14 cellular contexts compared by ENCODE assay signal in genomic region chr1:202575906-202576653, GRCh38.
DNase-seq lines count a peak whose midpoint lies in the region; ATAC-seq and TF ChIP-seq lines count a peak whose summit lies in the region.
"Had no signal": no experiment of that assay in that cellular context is flagged by ENCODE, and none has a peak within 500 bp of the region (broad histone marks: within the 10 kb centered on the region; RNA-seq: fewer than 3 reads in every experiment).

No MANE protein-coding gene starts in this region.

- no peak for ATAC-seq in lung (ENCODE audit: insufficient read depth, low FRiP score)

- peak overlapping the region; percentile 78 to 82 for H3K27ac ChIP-seq in breast epithelium
- peak overlapping the region; percentile 56 to 78 for H3K27ac ChIP-seq in lung (ENCODE audit: low read depth in 1 of 2, low read length in 1 of 2)
- peak overlapping the region in 3 of 4 donors; percentile 38 to 80 (median 70) for H3K27ac ChIP-seq in tibial nerve
- H3K27ac ChIP-seq in caudate nucleus (ENCODE audit: low read depth, low read length), result no peak overlapping the region

- TF ChIP-seq CTCF in breast epithelium (IDR thresholded peaks at IDR 0.05) (no peak), lung (IDR thresholded peaks at IDR 0.05; ENCODE audit: control extremely low read depth, extremely low read depth) (no peak), tibial nerve (IDR thresholded peaks at IDR 0.05) (no peak)

- H3K4me3 ChIP-seq in breast epithelium (no peak overlapping the region), lung (no peak overlapping the region), tibial nerve (no peak overlapping the region)
- H3K4me3 ChIP-seq: mucosa of descending colon had no signal

- TF ChIP-seq POLR2A in breast epithelium (IDR thresholded peaks at IDR 0.05), result no peak
- TF ChIP-seq POLR2A in tibial nerve (IDR thresholded peaks at IDR 0.05), result no peak

- DNase-seq in NCI-H226, result peak; percentile 51
- no peak for DNase-seq in breast epithelium (ENCODE audit: low spot score in 2 of 2)
- DNase-seq in lung (ENCODE audit: low spot score), result no peak
- no peak for DNase-seq in tibial nerve (ENCODE audit: low spot score in 2 of 2)
- DNase-seq in NOMO-1 treated with dmso at 0.1 percent for 144 hours (lab: John Stamatoyannopoulos, UW; ENCODE audit: unreplicated experiment), result no peak
- no peak for DNase-seq in NCI-H146 treated with DMSO at 0.1 percent for 48 hours (lab: John Stamatoyannopoulos, UW; ENCODE audit: unreplicated experiment)
- DNase-seq in activated CD8-positive, alpha-beta memory T cell treated with anti-CD3 and anti-CD28 coated beads for 24 hours, result no peak
- DNase-seq in caudate nucleus (lab: John Stamatoyannopoulos, UW), result no peak
- DNase-seq: activated T-cell treated with anti-CD3 and anti-CD28 coated beads, Interleukin-2, amount 50 U/mL, for 24 hours; DMS53; head of caudate nucleus; mucosa of descending colon; NCI-H1417; stimulated activated CD4-positive, alpha-beta T cell treated with anti-CD3 and anti-CD28 coated beads, Interleukin-2, amount 100 ng/mL, for 24 hours had no signal

- peaks cover 0 to 24% of the 10 kb centered on the region in 2 donors for H3K4me1 ChIP-seq in breast epithelium
- H3K4me1 ChIP-seq in lung (ENCODE audit: control insufficient read depth in 2 of 2, insufficient read depth in 2 of 2, low read length in 2 of 2), result peaks cover 6 to 41% of the 10 kb centered on the region in 2 donors
- peaks cover 0 to 80% (median 41%) of the 10 kb centered on the region in 4 donors for H3K4me1 ChIP-seq in tibial nerve

- H3K9me3 ChIP-seq in breast epithelium, result no peaks in the 10 kb centered on the region
- H3K9me3 ChIP-seq in lung (ENCODE audit: control insufficient read depth in 2 of 2, insufficient read depth in 1 of 2, low read length in 1 of 2), result no peaks in the 10 kb centered on the region
- no peaks in the 10 kb centered on the region for H3K9me3 ChIP-seq in tibial nerve
- H3K9me3 ChIP-seq: mucosa of descending colon had no signal

- H3K36me3 ChIP-seq in breast epithelium (no peaks in the 10 kb centered on the region), lung (ENCODE audit: control insufficient read depth in 2 of 2, insufficient read depth in 2 of 2, low read length in 2 of 2) (peaks cover 5 to 13% of the 10 kb centered on the region in 2 donors), tibial nerve (peaks cover 0 to 40% (median 0%) of the 10 kb centered on the region in 3 donors)

- intact Hi-C loops in breast epithelium (cut with DNase I; ENCODE audit: low total_unique reads), result no loop called here

- TF ChIP-seq EP300 in tibial nerve (IDR thresholded peaks at IDR 0.05), result no peak

- H3K27me3 ChIP-seq in breast epithelium (no peaks in the 10 kb centered on the region), lung (ENCODE audit: control insufficient read depth, insufficient read depth) (no peaks in the 10 kb centered on the region), tibial nerve (no peaks in the 10 kb centered on the region)

- 72 to 84% methylated on average over 2 of the region's 2 CpGs for WGBS in lung, 2 donors
- WGBS in tibial nerve, 2 donors, result 41 to 58% methylated on average over 2 of the region's 2 CpGs
